8 cellular contexts compared by ENCODE assay signal in genomic region chr15:85380217-85380859, GRCh38. TPM values are rescaled to one million over a fixed set of nuclear protein-coding genes. Genes with fewer than 3 reads are reported as not detected.
A peak's percentile ranks its signal among the peaks of the same experiment; 100 is the strongest.
DNase-seq lines count a peak whose midpoint lies in the region; ATAC-seq and TF ChIP-seq lines count a peak whose summit lies in the region.

Gene AKAP13 (plus strand): TSS chr15:85380603. CDS start chr15:85485721, 105,118 bp downstream.

- peaks cover 31% of the 10 kb centered on the region for H4K20me1 ChIP-seq in PC-3 (ENCODE audit: low read length)

- WGBS in esophagus, 2 donors: 0 to 1% methylated on average over 48 to 57 of the region's 57 CpGs

- H3K4me1 ChIP-seq in PC-3 (ENCODE audit: insufficient read depth, low read length) (peaks cover 24% of the 10 kb centered on the region), esophagus (ENCODE audit: control insufficient read depth in 2 of 2, insufficient read depth in 2 of 2, low read length in 1 of 2) (peaks cover 0 to 2% of the 10 kb centered on the region in 2 donors), mucosa of stomach (ENCODE audit: control insufficient read depth, insufficient read depth, low read length) (no peaks in the 10 kb centered on the region)

- H3K4me2 ChIP-seq in PC-3 (ENCODE audit: low read length): peak within 1 kb of the TSS; percentile 96

- peak within 1 kb of the TSS; percentile 88 for H3K9ac ChIP-seq in PC-3 (ENCODE audit: low read length)
- H3K9ac ChIP-seq in mucosa of stomach (ENCODE audit: low read length): peak within 1 kb of the TSS; percentile 54

- peaks cover 45% of the 10 kb centered on the region for H3K79me2 ChIP-seq in PC-3 (ENCODE audit: low read length)

- no peaks in the 10 kb centered on the region for H3K36me3 ChIP-seq in PC-3 (ENCODE audit: low read depth, low read length)
- H3K36me3 ChIP-seq in esophagus (ENCODE audit: control insufficient read depth in 2 of 2, insufficient read depth in 2 of 2, low read length in 1 of 2): peaks cover 0 to 2% of the 10 kb centered on the region in 2 donors
- H3K36me3 ChIP-seq in mucosa of stomach (ENCODE audit: control insufficient read depth, insufficient read depth, low read length): no peaks in the 10 kb centered on the region

- no peaks in the 10 kb centered on the region for H3K9me3 ChIP-seq in PC-3 (ENCODE audit: low read length)
- no peaks in the 10 kb centered on the region for H3K9me3 ChIP-seq in esophagus (ENCODE audit: control insufficient read depth in 2 of 2, insufficient read depth in 1 of 2, low read depth in 1 of 2, low read length in 1 of 2)
- no peaks in the 10 kb centered on the region for H3K9me3 ChIP-seq in mucosa of stomach (ENCODE audit: control insufficient read depth, low read length)

- intact Hi-C loops in PC-3 (cut with micrococcal nuclease): loop anchor here (1.0 to 2.0 kb wide), 3 partner anchors 22 to 49 kb away; no protein-coding TSS in a partner anchor

- H3K9me2 ChIP-seq in PC-3 (replicated peaks; ENCODE audit: low read length): no peaks in the 10 kb centered on the region

- H3K27ac ChIP-seq in PC-3 (ENCODE audit: low read length) (peak within 1 kb of the TSS; percentile 69), esophagus (ENCODE audit: low read depth in 2 of 2, low read length in 1 of 2) (peak within 1 kb of the TSS; percentile 96 to 97)

- no peaks in the 10 kb centered on the region for H3F3A ChIP-seq in PC-3 (ENCODE audit: low read length, unreplicated experiment)

- BruUV-seq in PC-3 (replicated peaks; lab: Mats Ljungman, UMichigan): no TSS peak

- CTCF ChIA-PET in PC-3 (lab: Charles Lee): interaction anchor here (0.6 to 0.9 kb wide), 3 partner anchors 24 to 84 kb away, joined by 3 read pairs; no protein-coding TSS in a partner anchor

- H3K27me3 ChIP-seq in PC-3 (ENCODE audit: low read length) (no peaks in the 10 kb centered on the region), esophagus (ENCODE audit: control insufficient read depth in 1 of 2, insufficient read depth in 2 of 2, low read length in 2 of 2) (no peaks in the 10 kb centered on the region), mucosa of stomach (ENCODE audit: control insufficient read depth, insufficient read depth, low read length) (no peaks in the 10 kb centered on the region)

- POLR2A ChIA-PET in PC-3 (lab: Charles Lee; ENCODE audit: unreplicated experiment): interaction anchor here (0.6 to 0.9 kb wide), 6 partner anchors 27 to 209 kb away, joined by 3 to 6 read pairs (median 4); no protein-coding TSS in a partner anchor

- peak; percentile 84 for ATAC-seq in GM21717 (IDR thresholded peaks at IDR 0.05; ENCODE audit: unreplicated experiment)
- peak; percentile 88 for ATAC-seq in PC-3

- TF ChIP-seq CTCF in PC-3 (conservative IDR thresholded peaks at IDR 0.05; ENCODE audit: low read depth, low read length): no peak

- H3K4me3 ChIP-seq in Jurkat, Clone E6-1 (ENCODE audit: low read length): peak within 1 kb of the TSS; percentile 61
- H3K4me3 ChIP-seq in PC-3 (ENCODE audit: low read length) (peak within 1 kb of the TSS; percentile 78), esophagus (ENCODE audit: low read depth in 1 of 2, low read length in 2 of 2) (peak within 1 kb of the TSS; percentile 73 to 86), mucosa of stomach (ENCODE audit: low read length) (peak within 1 kb of the TSS; percentile 51)

- peak within 1 kb of the TSS; percentile 78 for H2AFZ ChIP-seq in PC-3 (ENCODE audit: low read length)

- DNase-seq in DMS53 (lab: John Stamatoyannopoulos, UW): peak; percentile 99
- DNase-seq in Jurkat, Clone E6-1 (ENCODE audit: low read depth, low spot score): peak; percentile 98
- peak; percentile 99 for DNase-seq in PC-3
- DNase-seq in activated T-cell treated with anti-CD3 and anti-CD28 coated beads for 48 hours (ENCODE audit: low read depth): peak; percentile 91
- peak; percentile 94 for DNase-seq in stimulated activated CD8-positive, alpha-beta memory T cell treated with anti-CD3 and anti-CD28 coated beads, Interleukin-4, amount 100 ng/mL, for 48 hours

RNA-seq across cellular contexts. Expression of gene AKAP13, which starts in this region (rescaled TPM):
- 18.2 TPM for polyA plus RNA-seq in Jurkat, Clone E6-1 (2012; ENCODE audit: insufficient read depth, insufficient read length)
- total RNA-seq in PC-3 (2014; rRNA removed): 36.8 and 46.8 TPM in 2 replicates
- polyA plus RNA-seq in esophagus: 10 to 100 TPM; 27.6 to 35.7 TPM

Comparison
In these comparisons a context has a peak if more than half of its experiments do, and no peak if none do; other contexts are left out.
1. Peak in every context shown above with its lines: DNase-seq, ATAC-seq, H3K4me3 ChIP-seq and H3K27ac ChIP-seq.